Comparison of ENCODE assay signal across 23 cellular contexts in the genomic region with DNA sequence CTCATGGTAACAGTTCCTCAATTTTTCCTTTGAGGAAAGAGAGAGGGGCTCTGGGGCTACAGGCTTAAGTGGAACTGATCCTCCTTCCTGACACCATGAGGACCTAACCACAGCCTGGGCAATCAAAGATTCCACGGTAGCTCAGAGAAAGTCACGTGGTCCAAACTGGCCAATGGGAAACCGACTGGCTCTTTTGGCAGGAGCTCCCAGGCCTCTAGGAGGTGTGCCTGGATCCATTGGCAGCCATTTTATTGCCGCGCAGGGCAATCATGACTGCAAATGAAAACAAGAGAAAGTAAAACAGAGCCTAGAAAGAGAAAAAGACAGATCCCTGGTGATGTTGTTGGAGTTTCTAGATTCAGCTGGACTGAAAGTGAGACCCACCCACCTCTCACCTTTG. TPM values are rescaled to one million over a fixed set of nuclear protein-coding genes. Genes with fewer than 3 reads are reported as not detected.
DNase-seq lines count a peak whose midpoint lies in the region; ATAC-seq, FAIRE-seq and TF ChIP-seq lines count a peak whose summit lies in the region.
"Had no signal": no experiment of that assay in that cellular context is flagged by ENCODE, and none has a peak within 500 bp of the region (broad histone marks: within the 10 kb centered on the region; RNA-seq: fewer than 3 reads in every experiment).

No MANE protein-coding gene starts in this region.

- intact Hi-C loops in HCT116 (cut with micrococcal nuclease) (no loop called here), K562 (cut with micrococcal nuclease) (no loop called here), Calu3 (cut with micrococcal nuclease; ENCODE audit: unreplicated experiment) (no loop called here)

- BruUV-seq in HCT116 (replicated peaks; lab: Mats Ljungman, UMichigan) (no TSS peak), K562 (replicated peaks; lab: Mats Ljungman, UMichigan) (no TSS peak), Calu3 (replicated peaks; lab: Mats Ljungman, UMichigan) (no TSS peak)

- H3K4me3 Mint-ChIP-seq in Calu3 (ENCODE audit: low read depth, unreplicated experiment), result no peak overlapping the region
- H3K4me3 Mint-ChIP-seq: activated B cell treated with CpG ODN at 0.5 μM for 24 hours; activated CD8-positive, alpha-beta T cell treated with anti-CD3 and anti-CD28 coated beads, Interleukin-2, amount 10 ng/mL, durations not matched to agents 7 days and 5 days; activated naive CD8-positive, alpha-beta T cell treated with anti-CD3 and anti-CD28 coated beads, Interleukin-2, amount 50 U/mL, for 24 hours; T-helper 2 cell treated with Interferon-gamma antibody and Interleukin-4, amounts not matched to agents 5 μg/mL and 100 μg/mL, for 36 hours had no signal

- RAD21 ChIA-PET in HCT116 (lab: Charles Lee; ENCODE audit: low non-redundant PET in 1 of 2, low total read pairs in 2 of 2, uncharacterized antibody in 2 of 2, unreplicated experiment in 2 of 2), result no interaction called here

- WGBS in K562 (ENCODE audit: insufficient coverage, low coverage, missing lambda C conversion rate), result 71% methylated on average over 2 of the region's 5 CpGs

- no peaks in the 10 kb centered on the region for H4K20me1 ChIP-seq in HCT116 (ENCODE audit: insufficient read depth)
- H4K20me1 ChIP-seq in K562 (replicated peaks; ENCODE audit: control insufficient read depth, insufficient read depth, low read length), result no peaks in the 10 kb centered on the region

- H3K27ac ChIP-seq in HCT116 (ENCODE audit: low read depth, low read length) (no peak overlapping the region), K562 (ENCODE audit: extremely low read depth, low read depth, low read length) (peak overlapping the region; percentile 48; the same call in 2 of the 3 replicates)

- no peaks in the 10 kb centered on the region for H3K9me3 Mint-ChIP-seq in Calu3 (ENCODE audit: low read depth, unreplicated experiment)
- H3K9me3 Mint-ChIP-seq: activated B cell treated with CpG ODN at 0.5 μM for 24 hours; activated naive CD8-positive, alpha-beta T cell treated with anti-CD3 and anti-CD28 coated beads, Interleukin-2, amount 50 U/mL, for 24 hours; T-helper 2 cell treated with Interferon-gamma antibody and Interleukin-4, amounts not matched to agents 5 μg/mL and 100 μg/mL, for 36 hours had no signal

- POLR2A ChIA-PET in HCT116 (lab: Charles Lee) (no interaction called here), K562 (lab: Yijun Ruan, JAX) (interaction anchor here (1.2 to 1.6 kb wide), 3 partner anchors 29 to 65 kb away, joined by 3 to 8 read pairs (median 4); no protein-coding TSS in a partner anchor)

- H3K4me1 ChIP-seq in BE2C, result no peaks in the 10 kb centered on the region
- H3K4me1 ChIP-seq in HCT116 (ENCODE audit: control insufficient read depth in 1 of 2, insufficient read depth in 2 of 2, low read length in 2 of 2), result no peaks in the 10 kb centered on the region
- H3K4me1 ChIP-seq in K562 (replicated peaks in 1 of 2; ENCODE audit: control insufficient read depth in 2 of 2, insufficient read depth in 2 of 2, low read length in 2 of 2), result peaks cover 13 to 40% of the 10 kb centered on the region in 2 experiments

- no peak for TF ChIP-seq RAD21 in HCT116 (IDR thresholded peaks at IDR 0.05; ENCODE audit: low read depth)
- TF ChIP-seq RAD21 in K562 (CRISPR knock-in tag; conservative IDR thresholded peaks at IDR 0.05 in 1 of 2, IDR thresholded peaks at IDR 0.05 in 1 of 2), result no peak

- DNase-seq in BE2C, result peak; percentile 10
- DNase-seq in HCT116 (ENCODE audit: low read depth, low spot score), result peak; percentile 15
- peak; percentile 79 for DNase-seq in OCI-M1 (lab: John Stamatoyannopoulos, UW)
- DNase-seq in K562 (ENCODE audit: extremely low read depth in 1 of 4, low spot score in 3 of 4), result peak; percentile 65 to 75 (median 72)
- DNase-seq in cerebellar nuclear complex (lab: John Stamatoyannopoulos, UW), result no peak
- no peak for DNase-seq in NCI-H82 treated with DMSO at 0.1 percent for 48 hours (lab: John Stamatoyannopoulos, UW; ENCODE audit: unreplicated experiment)
- DNase-seq in Calu3, result no peak
- DNase-seq in foreskin melanocyte, result no peak
- DNase-seq: activated B cell treated with CpG ODN at 0.5 μM for 24 hours; activated CD8-positive, alpha-beta T cell treated with anti-CD3 and anti-CD28 coated beads, Interleukin-2, amount 10 ng/mL, durations not matched to agents 7 days and 5 days; activated gamma-delta T cell; activated naive CD8-positive, alpha-beta T cell treated with anti-CD3 and anti-CD28 coated beads, Interleukin-2, amount 50 U/mL, for 24 hours; C1 segment of cervical spinal cord; foreskin fibroblast; mesenchymal stem cell; MG63; NCI-H1417 treated with DMSO at 0.1 percent for 48 hours; NCI-H2107; NCI-H446 treated with DMSO at 0.1 percent for 48 hours; small intestine; stimulated activated CD4-positive, alpha-beta T cell treated with anti-CD3 and anti-CD28 coated beads, Interleukin-2, amount 100 ng/mL, for 24 hours; substantia nigra had no signal

- H3K9me2 ChIP-seq in HCT116 (ENCODE audit: insufficient read depth), result no peaks in the 10 kb centered on the region

- no peaks in the 10 kb centered on the region for H3K9me1 ChIP-seq in K562 (ENCODE audit: control insufficient read depth, insufficient read depth, low read length)

- no peak overlapping the region for H3K27ac Mint-ChIP-seq in Calu3 (ENCODE audit: unreplicated experiment)
- H3K27ac Mint-ChIP-seq: activated B cell treated with CpG ODN at 0.5 μM for 24 hours; activated CD8-positive, alpha-beta T cell treated with anti-CD3 and anti-CD28 coated beads, Interleukin-2, amount 10 ng/mL, durations not matched to agents 7 days and 5 days; activated naive CD8-positive, alpha-beta T cell treated with anti-CD3 and anti-CD28 coated beads, Interleukin-2, amount 50 U/mL, for 24 hours; T-helper 2 cell treated with Interferon-gamma antibody and Interleukin-4, amounts not matched to agents 5 μg/mL and 100 μg/mL, for 36 hours had no signal

- no peaks in the 10 kb centered on the region for H3K36me3 Mint-ChIP-seq in Calu3 (ENCODE audit: insufficient read depth, unreplicated experiment)

- CTCF ChIA-PET in HCT116 (lab: Charles Lee), result interaction anchor here (0.9 kb wide), 1 partner anchor 34 kb away, joined by 3 read pairs; no protein-coding TSS in a partner anchor
- CTCF ChIA-PET in K562 (lab: Yijun Ruan, JAX; ENCODE audit: low intra/inter-chr PET ratio), result interaction anchor here (6.1 kb wide), 1 partner anchor 58 kb away, joined by 57 read pairs; no protein-coding TSS in a partner anchor
- CTCF ChIA-PET in Calu3 (lab: Charles Lee), result no interaction called here

- H3K4me2 ChIP-seq in HCT116 (ENCODE audit: low read length) (no peak overlapping the region), K562 (ENCODE audit: insufficient read depth, low read length) (no peak overlapping the region)

- H3K9ac ChIP-seq in HCT116 (ENCODE audit: low read length) (no peak overlapping the region), K562 (ENCODE audit: insufficient read depth in 1 of 2, low read depth in 2 of 2, low read length in 2 of 2) (no peak overlapping the region)

- TF ChIP-seq POLR2A in HCT116 (IDR thresholded peaks at IDR 0.05; ENCODE audit: borderline replicate concordance, extremely low read depth, insufficient read depth, insufficient read length) (no peak), K562 (conservative IDR thresholded peaks at IDR 0.05) (no peak)

- H2AFZ ChIP-seq in HCT116 (ENCODE audit: low read depth, low read length, poor library complexity, severe bottlenecking) (no peak overlapping the region), K562 (ENCODE audit: low read depth, low read length) (peak overlapping the region; percentile 90)

- peak; percentile 39; the same call in 1 of the 2 replicates for ATAC-seq in HCT116
- peak; percentile 54 for ATAC-seq in K562
- ATAC-seq: activated CD8-positive, alpha-beta T cell treated with anti-CD3 and anti-CD28 coated beads, Interleukin-2, amount 10 ng/mL, durations not matched to agents 7 days and 5 days; activated naive CD8-positive, alpha-beta T cell treated with anti-CD3 and anti-CD28 coated beads, Interleukin-2, amount 50 U/mL, for 24 hours had no signal

- H3K9me3 ChIP-seq in BE2C, result no peaks in the 10 kb centered on the region
- H3K9me3 ChIP-seq in HCT116 (ENCODE audit: control insufficient read depth in 1 of 2, insufficient read depth in 1 of 2, low read depth in 1 of 2, low read length in 2 of 2), result no peaks in the 10 kb centered on the region
- no peaks in the 10 kb centered on the region for H3K9me3 ChIP-seq in K562 (replicated peaks; ENCODE audit: control insufficient read depth, insufficient read depth, low read depth, low read length)
- H3K9me3 ChIP-seq: MG63 had no signal

- FAIRE-seq in K562 (lab: Jason Lieb, UNC), result peak; percentile 85
- FAIRE-seq: small intestine had no signal

- H3K79me2 ChIP-seq in HCT116 (ENCODE audit: insufficient read depth, low read length) (no peaks in the 10 kb centered on the region), K562 (ENCODE audit: control insufficient read depth, insufficient read depth, low read length) (no peaks in the 10 kb centered on the region)

- H3K27me3 Mint-ChIP-seq in Calu3 (ENCODE audit: unreplicated experiment), result peaks cover 82% of the 10 kb centered on the region

- TF ChIP-seq CTCF in BE2C (IDR thresholded peaks at IDR 0.05; ENCODE audit: low read depth, low read length), result no peak
- no peak for TF ChIP-seq CTCF in HCT116 (IDR thresholded peaks at IDR 0.05 in 2 of 3, conservative IDR thresholded peaks at IDR 0.05 in 1 of 3; ENCODE audit: borderline replicate concordance in 1 of 3, insufficient read depth in 1 of 3, low read depth in 2 of 3, low read length in 2 of 3)
- TF ChIP-seq CTCF in K562 (IDR thresholded peaks at IDR 0.05 in 2 of 3, conservative IDR thresholded peaks at IDR 0.05 in 1 of 3; ENCODE audit: insufficient read depth in 2 of 3, low read depth in 1 of 3, low read length in 3 of 3), result no peak
- no peak for TF ChIP-seq CTCF in Calu3 (IDR thresholded peaks at IDR 0.05; ENCODE audit: unreplicated experiment)

- no peaks in the 10 kb centered on the region; the same call in 1 of the 2 replicates for H3K27me3 ChIP-seq in BE2C
- H3K27me3 ChIP-seq in HCT116 (ENCODE audit: insufficient read depth, low read length), result peaks cover 8% of the 10 kb centered on the region; the same call in 1 of the 2 replicates
- no peaks in the 10 kb centered on the region; a peak in 1 of 5 replicates for H3K27me3 ChIP-seq in K562 (ENCODE audit: control insufficient read depth in 2 of 2, insufficient read depth in 2 of 2, low read length in 2 of 2)
- H3K27me3 ChIP-seq: MG63 had no signal

- H3K4me1 Mint-ChIP-seq in Calu3 (ENCODE audit: low read depth, unreplicated experiment), result no peaks in the 10 kb centered on the region

- no peak overlapping the region for H3K4me3 ChIP-seq in BE2C (ENCODE audit: low read depth, low read length)
- H3K4me3 ChIP-seq in HCT116 (replicated peaks in 1 of 2; ENCODE audit: low read depth in 1 of 2, low read length in 2 of 2), result no peak overlapping the region
- H3K4me3 ChIP-seq in K562, result no peak overlapping the region
- H3K4me3 ChIP-seq: MG63 had no signal

- H3K36me3 ChIP-seq in BE2C (no peaks in the 10 kb centered on the region), HCT116 (ENCODE audit: control insufficient read depth in 1 of 2, insufficient read depth in 2 of 2, low read length in 2 of 2) (no peaks in the 10 kb centered on the region), K562 (ENCODE audit: control insufficient read depth, insufficient read depth, low read length) (no peaks in the 10 kb centered on the region)
- H3K36me3 ChIP-seq: MG63 had no signal

- no peak for TF ChIP-seq EP300 in K562 (IDR thresholded peaks at IDR 0.05; ENCODE audit: low read length)

- in situ Hi-C loops in K562 (cut with MboI), result loop anchor here (5.0 kb wide), 1 partner anchor 61 kb away; no protein-coding TSS in a partner anchor

RNA-seq across cellular contexts. Expression of a gene that starts 27.3 kb away (rescaled TPM):
- 1.4 TPM for polyA plus RNA-seq in BE2C (2012; ENCODE audit: insufficient read depth, insufficient read length, low read depth)
- 4.1 TPM for total RNA-seq in HCT116 (2021; ENCODE audit: unreplicated experiment)
- 2.6 and 3.3 TPM in 2 replicates for polyA plus RNA-seq in HCT116 (2012)
- 0.42 and 0.53 TPM in 2 replicates for total RNA-seq in K562 (2011; cell fraction: chromatin; rRNA removed; ENCODE audit: low replicate concordance)
- 0.39 and 0.67 TPM in 2 replicates for total RNA-seq in K562 (2011; cell fraction: nucleolus; rRNA removed)
- 0.37 and 0.53 TPM in 2 replicates for total RNA-seq in K562 (2011; cell fraction: nucleoplasm; rRNA removed)
- 0.18 and 0.82 TPM in 2 replicates for total RNA-seq in K562 (2014; rRNA removed)
- total RNA-seq in K562 (2014; rRNA removed; fragmentation: Illumina TruSeq; extraction: Trizol), result 0.22 and 0.29 TPM in 2 replicates
- 0.38 and 0.40 TPM in 2 replicates for total RNA-seq in K562 (2015; rRNA removed; fragmentation: Illumina TruSeq; extraction: Trizol)
- total RNA-seq in K562 (2021), result 0.58 and 0.64 TPM in 2 replicates
- 0.46 and 0.62 TPM in 2 replicates for polyA plus RNA-seq in K562 (2011; rRNA removed)
- polyA plus RNA-seq in K562 (2011; cell fraction: cytosol; rRNA removed), result 0.66 and 0.69 TPM in 2 replicates
- polyA plus RNA-seq in K562 (2011; cell fraction: nucleus; rRNA removed), result 0.41 and 0.52 TPM in 2 replicates
- polyA plus RNA-seq in K562 (2012), result 0.47 and 0.66 TPM in 2 replicates
- 0.36 and 0.46 TPM in 2 replicates for polyA plus RNA-seq in K562 (2014; fragmentation: Illumina TruSeq; extraction: Trizol)
- under 1 TPM; 0.20 to 0.36 TPM for polyA plus RNA-seq in K562 (2014; fragmentation: Nextera tagmentation; extraction: Ambion mirVana)
- polyA plus RNA-seq in K562 (2014; rRNA removed), result 0.32 and 0.46 TPM in 2 replicates
- 0.56 and 0.66 TPM in 2 replicates for polyA minus RNA-seq in K562 (2011; rRNA and poly(A)+ RNA removed)
- polyA minus RNA-seq in K562 (2011; cell fraction: cytosol; rRNA and poly(A)+ RNA removed), result 0.86 and 1.0 TPM in 2 replicates
- 0.27 and 0.78 TPM in 2 replicates for polyA minus RNA-seq in K562 (2011; cell fraction: nucleus; rRNA and poly(A)+ RNA removed)
- 0.40 and 0.71 TPM in 2 replicates for total RNA-seq in Calu3 (2022)

Comparison
In these comparisons a context has a peak if more than half of its experiments do, and no peak if none do; other contexts are left out.
1. DNase-seq: peak in BE2C (single experiment), HCT116 (single experiment), OCI-M1 (single experiment) and K562 (4 of 4); none in cerebellar nuclear complex (0 of 2), NCI-H82 treated with DMSO at 0.1 percent for 48 hours (single experiment), Calu3 (single experiment) and foreskin melanocyte (single experiment).